Comparison of ENCODE assay signal across 18 cellular contexts in genomic region chr9:87277346-87277745, GRCh38.
A peak's percentile ranks its signal among the peaks of the same experiment; 100 is the strongest.
DNase-seq lines count a peak whose midpoint lies in the region; ATAC-seq and TF ChIP-seq lines count a peak whose summit lies in the region.
"Had no signal": no experiment of that assay in that cellular context is flagged by ENCODE, and none has a peak within 500 bp of the region (broad histone marks: within the 10 kb centered on the region; RNA-seq: fewer than 3 reads in every experiment).

No MANE protein-coding gene starts in this region.

- no peak for TF ChIP-seq CTCF in psoas muscle (IDR thresholded peaks at IDR 0.05)

- H3K27me3 ChIP-seq in SJSA1 (replicated peaks), result no peaks in the 10 kb centered on the region
- H3K27me3 ChIP-seq in psoas muscle (ENCODE audit: insufficient read depth in 3 of 3, low read length in 2 of 3), result peaks cover 0 to 3% (median 0%) of the 10 kb centered on the region in 3 donors
- H3K27me3 ChIP-seq: gastroesophageal sphincter, left lung had no signal

- DNase-seq in Daoy (ENCODE audit: low read depth) (peak; percentile 30), SJSA1 (ENCODE audit: low read depth in 1 of 2, low spot score in 2 of 2) (no peak), fibroblast of gingiva (ENCODE audit: low read depth) (peak; percentile 9), psoas muscle (no peak), NCI-H1417 (lab: John Stamatoyannopoulos, UW) (no peak), dedifferentiated amniotic fluid mesenchymal stem cell (ENCODE audit: extremely low spot score) (no peak), cerebellum (ENCODE audit: low spot score) (no peak)
- DNase-seq: activated CD4-positive, alpha-beta T cell treated with anti-CD3 and anti-CD28 coated beads, Interleukin-2, amount 50 U/mL, for 1 hour; activated T-cell treated with anti-CD3 and anti-CD28 coated beads, Interleukin-2, amount 50 U/mL, for 1 hour; GF-D8; left lung; NCI-H2029; NCI-H510A; stimulated activated CD4-positive, alpha-beta T cell treated with anti-CD3 and anti-CD28 coated beads, Interleukin-12 subunit alpha, Interleukin-12 subunit beta, amount 100 ng/mL, for 4 hours; T1000 had no signal

- H3K4me3 ChIP-seq in SJSA1, result no peak overlapping the region
- no peak overlapping the region for H3K4me3 ChIP-seq in psoas muscle
- H3K4me3 ChIP-seq: gastroesophageal sphincter, left lung had no signal

- H3K27ac ChIP-seq in SJSA1, result peak overlapping the region; percentile 96
- H3K27ac ChIP-seq in psoas muscle, result peak overlapping the region; percentile 13
- H3K27ac ChIP-seq: left lung had no signal

- H3K9me3 ChIP-seq in SJSA1 (replicated peaks) (no peaks in the 10 kb centered on the region), psoas muscle (no peaks in the 10 kb centered on the region)
- H3K9me3 ChIP-seq: gastroesophageal sphincter, left lung had no signal

- peaks cover 75% of the 10 kb centered on the region for H3K4me1 ChIP-seq in SJSA1 (replicated peaks)
- H3K4me1 ChIP-seq in psoas muscle, result no peaks in the 10 kb centered on the region
- H3K4me1 ChIP-seq: left lung had no signal

- 73 to 87% (median 79%) methylated on average over 3 of the region's 3 CpGs for WGBS in psoas muscle, 3 donors

- ATAC-seq in psoas muscle, result no peak
- no peak for ATAC-seq in GM18858 (IDR thresholded peaks at IDR 0.05; ENCODE audit: unreplicated experiment)
- ATAC-seq: left lung; stimulated activated memory B cell treated with anti-CD40 and anti-IgM and Interleukin-4, amounts not matched to agents 10 μg/mL and 1 μg/mL and 100 μg/mL, for 72 hours had no signal

- H3K36me3 ChIP-seq in SJSA1, result no peaks in the 10 kb centered on the region
- no peaks in the 10 kb centered on the region for H3K36me3 ChIP-seq in psoas muscle (ENCODE audit: insufficient read depth in 1 of 2, low read depth in 1 of 2)
- H3K36me3 ChIP-seq: gastroesophageal sphincter, left lung had no signal

- intact Hi-C loops in psoas muscle (cut with DNase I), result no loop called here

Comparison
In these comparisons a context has a peak if more than half of its experiments do, and no peak if none do; other contexts are left out.
1. DNase-seq: peak in Daoy (single experiment) and fibroblast of gingiva (single experiment); none in SJSA1 (0 of 2), psoas muscle (0 of 2), NCI-H1417 (0 of 3), dedifferentiated amniotic fluid mesenchymal stem cell (single experiment) and cerebellum (single experiment).